Comparison of ENCODE assay signal across 20 cellular contexts in the genomic region with DNA sequence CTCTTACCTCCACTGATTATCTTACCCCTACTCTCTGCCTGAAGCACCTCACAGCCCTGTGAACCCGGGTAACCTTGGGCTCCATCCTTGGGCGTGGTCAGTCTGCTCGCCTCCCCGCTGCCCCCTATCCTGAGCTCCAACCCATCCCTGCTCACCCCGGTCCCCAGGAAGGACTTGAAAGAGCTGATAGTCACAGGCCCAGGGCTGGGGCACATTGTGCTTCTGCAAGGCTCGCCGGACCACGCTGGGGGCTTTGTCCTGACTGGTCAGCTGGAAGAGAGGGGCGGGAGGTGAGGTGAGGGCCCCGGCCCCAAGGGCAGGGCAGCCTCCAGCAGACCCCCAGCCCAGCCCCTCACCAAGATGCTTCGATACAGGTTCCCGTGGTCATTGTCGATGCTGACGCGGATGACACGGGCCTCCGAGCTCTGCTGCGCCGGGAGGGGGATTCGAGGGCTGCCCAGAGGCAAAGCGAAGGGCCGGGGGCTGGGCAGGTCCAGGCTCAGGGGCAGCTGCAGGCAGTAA. TPM values are rescaled to one million over a fixed set of nuclear protein-coding genes. Genes with fewer than 3 reads are reported as not detected.
DNase-seq lines count a peak whose midpoint lies in the region; ATAC-seq and TF ChIP-seq lines count a peak whose summit lies in the region.
"Had no signal": no experiment of that assay in that cellular context is flagged by ENCODE, and none has a peak within 500 bp of the region (broad histone marks: within the 10 kb centered on the region; RNA-seq: fewer than 3 reads in every experiment).

No MANE protein-coding gene starts in this region.

- H3K27ac Mint-ChIP-seq in stimulated activated memory B cell treated with anti-CD40 and anti-IgM and Interleukin-4, amounts not matched to agents 10 μg/mL and 1 μg/mL and 100 μg/mL, for 72 hours, result no peak overlapping the region
- H3K27ac Mint-ChIP-seq: CD4-positive, alpha-beta T cell had no signal

- 88% methylated on average over 6 of the region's 22 CpGs; no CpG with 5 or more reads in 1 of the 2 donors for whole genome bisulfite sequencing in gastroesophageal sphincter (ENCODE audit: low coverage in 1 of 2), 2 donors

- TF ChIP-seq POLR2A in gastroesophageal sphincter (IDR thresholded peaks at IDR 0.05), result no peak

- no peaks in the 10 kb centered on the region for H3K4me1 Mint-ChIP-seq in stimulated activated memory B cell treated with anti-CD40 and anti-IgM and Interleukin-4, amounts not matched to agents 10 μg/mL and 1 μg/mL and 100 μg/mL, for 72 hours

- POLR2A ChIA-PET in GM10248 (lab: Yijun Ruan, JAX), result no interaction called here

- H3K9me3 ChIP-seq in NT2/D1 (ENCODE audit: insufficient read depth, low read length), result no peaks in the 10 kb centered on the region
- H3K9me3 ChIP-seq in gastroesophageal sphincter, result no peaks in the 10 kb centered on the region

- peaks cover 4% of the 10 kb centered on the region for H3K4me1 ChIP-seq in NT2/D1 (ENCODE audit: insufficient read depth, insufficient read length)
- H3K4me1 ChIP-seq in gastroesophageal sphincter, result no peaks in the 10 kb centered on the region

- no peaks in the 10 kb centered on the region for H3K36me3 ChIP-seq in NT2/D1 (ENCODE audit: insufficient read depth, insufficient read length, low read length)
- no peaks in the 10 kb centered on the region for H3K36me3 ChIP-seq in gastroesophageal sphincter

- H3K4me3 Mint-ChIP-seq in stimulated activated memory B cell treated with anti-CD40 and anti-IgM and Interleukin-4, amounts not matched to agents 10 μg/mL and 1 μg/mL and 100 μg/mL, for 72 hours, result no peak overlapping the region
- H3K4me3 Mint-ChIP-seq: CD4-positive, alpha-beta T cell had no signal

- peak; percentile 8 for ATAC-seq in stimulated activated memory B cell treated with anti-CD40 and anti-IgM and Interleukin-4, amounts not matched to agents 10 μg/mL and 1 μg/mL and 100 μg/mL, for 72 hours
- ATAC-seq in GM19452 (IDR thresholded peaks at IDR 0.05; ENCODE audit: unreplicated experiment), result no peak
- no peak for ATAC-seq in gastroesophageal sphincter

- H3K4me3 ChIP-seq in NT2/D1 (ENCODE audit: insufficient read length, low read depth), result no peak overlapping the region
- H3K4me3 ChIP-seq in gastroesophageal sphincter, result no peak overlapping the region

- peak overlapping the region; percentile 38 for H3K9ac ChIP-seq in NT2/D1 (ENCODE audit: insufficient read length, low read depth)

- H3K9me3 Mint-ChIP-seq in stimulated activated memory B cell treated with anti-CD40 and anti-IgM and Interleukin-4, amounts not matched to agents 10 μg/mL and 1 μg/mL and 100 μg/mL, for 72 hours, result no peaks in the 10 kb centered on the region
- H3K9me3 Mint-ChIP-seq: CD4-positive, alpha-beta T cell had no signal

- CTCF ChIA-PET in GM10248 (lab: Yijun Ruan, JAX), result no interaction called here

- H3K36me3 Mint-ChIP-seq in stimulated activated memory B cell treated with anti-CD40 and anti-IgM and Interleukin-4, amounts not matched to agents 10 μg/mL and 1 μg/mL and 100 μg/mL, for 72 hours, result no peaks in the 10 kb centered on the region

- DNase-seq in GM10248 (ENCODE audit: extremely low spot score) (peak; percentile 10), NT2/D1 (ENCODE audit: low read depth, low spot score) (no peak), iPS-NIHi7 (ENCODE audit: extremely low spot score) (peak; percentile 7), COLO829 (ENCODE audit: low spot score) (no peak)
- DNase-seq: AML-193; Calu3; CD4-positive, alpha-beta T cell; DMS 273 treated with DMSO at 0.1 percent for 48 hours; DMS53; DND-41; EL; HCEC 1CT had no signal

- H3K27me3 ChIP-seq in NT2/D1 (ENCODE audit: insufficient read depth, insufficient read length) (no peaks in the 10 kb centered on the region), gastroesophageal sphincter (peaks cover 15% of the 10 kb centered on the region)

- TF ChIP-seq CTCF in GM10248 (IDR thresholded peaks at IDR 0.05; ENCODE audit: control extremely low read depth, extremely low read depth, low read depth, missing control alignments) (no peak), gastroesophageal sphincter (IDR thresholded peaks at IDR 0.05) (no peak)

- no peak overlapping the region for H3K27ac ChIP-seq in gastroesophageal sphincter
- H3K27ac ChIP-seq: C4-2B, HL-60 had no signal

- no peak for TF ChIP-seq EP300 in gastroesophageal sphincter (IDR thresholded peaks at IDR 0.05)

- H3K27me3 Mint-ChIP-seq in stimulated activated memory B cell treated with anti-CD40 and anti-IgM and Interleukin-4, amounts not matched to agents 10 μg/mL and 1 μg/mL and 100 μg/mL, for 72 hours, result peaks cover 19% of the 10 kb centered on the region

RNA-seq across cellular contexts. Expression of gene EPOR, which starts 13.0 kb away (rescaled TPM):
- total RNA-seq in gastroesophageal sphincter, result 1 to 10 TPM in 3 of 4 donors, under 1 TPM in 1; 0.62 to 5.1 (median 2.7) TPM

RNA-seq across cellular contexts. Expression of gene RGL3, which starts 22.0 kb away (rescaled TPM):
- 1 to 10 TPM in 2 of 4 donors, under 1 TPM in 2; 0.25 to 3.7 (median 1.3) TPM for total RNA-seq in gastroesophageal sphincter
- total RNA-seq: CD4-positive, alpha-beta T cell; G401; H4; HT1080 had no signal

RNA-seq across cellular contexts. Expression of gene SWSAP1, which starts 22.7 kb away (rescaled TPM):
- 1 to 10 TPM in 2 of 4 donors, under 1 TPM in 2; 0.62 to 2.6 (median 1.0) TPM for total RNA-seq in gastroesophageal sphincter

RNA-seq across cellular contexts. Expression of gene ODAD3, which starts 37.8 kb away (rescaled TPM):
- total RNA-seq in gastroesophageal sphincter, result 1 to 10 TPM in 1 of 4 donors, under 1 TPM in 1, not detected in 2; 0.27 to 1.4 TPM
- total RNA-seq: Calu3; CD4-positive, alpha-beta T cell had no signal

RNA-seq across cellular contexts. Expression of gene PRKCSH, which starts 38.3 kb away (rescaled TPM):
- total RNA-seq in gastroesophageal sphincter, result 100 to 1,000 TPM in 1 of 4 donors, 10 to 100 TPM in 3; 72.8 to 112 (median 85.8) TPM

Comparison
In these comparisons a context has a peak if more than half of its experiments do, and no peak if none do; other contexts are left out.
1. DNase-seq: peak in GM10248 (single experiment) and iPS-NIHi7 (single experiment); none in NT2/D1 (single experiment) and COLO829 (single experiment).